ENCODE assay signal across 22 cellular contexts in the genomic region with DNA sequence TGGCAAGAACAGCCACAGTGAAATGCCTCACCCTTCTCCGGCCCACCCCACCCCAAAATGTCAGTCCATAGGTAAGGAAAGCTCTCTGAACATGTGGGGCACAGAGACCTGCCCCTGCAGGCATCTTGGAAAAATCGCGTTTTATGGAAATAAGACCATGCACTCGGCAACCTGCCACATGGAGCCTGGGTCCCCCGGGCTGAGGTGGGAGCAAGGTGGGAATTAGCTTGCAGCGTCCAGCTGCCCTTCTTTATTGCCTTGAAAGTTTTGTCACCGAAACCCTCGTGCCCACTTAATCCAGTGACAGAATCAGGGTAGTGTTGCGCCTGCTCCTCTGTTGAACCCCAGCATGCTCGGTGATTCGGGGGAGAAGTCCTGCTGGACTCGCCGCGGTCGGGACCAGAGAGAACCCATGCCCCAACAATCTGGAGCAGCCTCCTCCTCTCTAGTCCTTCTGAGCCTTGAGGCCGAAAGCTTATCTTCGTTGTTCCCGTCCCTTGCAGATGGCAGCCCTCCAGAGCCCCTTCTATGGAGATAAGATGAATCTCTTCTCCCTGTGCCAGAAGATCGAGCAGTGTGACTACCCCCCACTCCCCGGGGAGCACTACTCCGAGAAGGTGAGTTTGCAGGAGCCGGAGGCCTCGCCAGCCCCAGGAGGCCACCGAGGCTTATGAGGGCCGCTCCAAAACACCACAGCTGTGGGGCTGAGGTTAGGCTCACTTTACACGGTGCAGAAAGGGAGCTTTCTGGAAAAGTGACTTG.
DNase-seq lines count a peak whose midpoint lies in the region; ATAC-seq and TF ChIP-seq lines count a peak whose summit lies in the region.
"Had no signal": no experiment of that assay in that cellular context is flagged by ENCODE, and none has a peak within 500 bp of the region (broad histone marks: within the 10 kb centered on the region; RNA-seq: fewer than 3 reads in every experiment).

No MANE protein-coding gene starts in this region.

- no peak overlapping the region for H2BK15ac ChIP-seq in H9 (ENCODE audit: low read depth, low read length)

- H3K4me1 Mint-ChIP-seq in H9 (peaks cover 12 to 29% of the 10 kb centered on the region in 2 experiments), osteocyte (ENCODE audit: unreplicated experiment) (peaks cover 22% of the 10 kb centered on the region)
- no peaks in the 10 kb centered on the region for H3K4me1 Mint-ChIP-seq in activated T-cell treated with anti-CD3 and anti-CD28 coated beads, Interleukin-2, amount 50 U/mL, for 72 hours (ENCODE audit: low read depth)
- H3K4me1 Mint-ChIP-seq: activated CD4-positive, alpha-beta T cell treated with anti-CD3 and anti-CD28 coated beads, Interleukin-2, amount 10 ng/mL, durations not matched to agents 24 days and 14 days; activated naive CD8-positive, alpha-beta T cell treated with anti-CD3 and anti-CD28 coated beads, Interleukin-2, amount 10 ng/mL, durations not matched to agents 7 days and 5 days; activated T-helper 17 cell treated with anti-CD3 and anti-CD28 coated beads, Interleukin-2, amount 50 U/mL, for 72 hours; central memory CD8-positive, alpha-beta T cell had no signal

- H3K56ac ChIP-seq in H9 (ENCODE audit: insufficient read length, low read depth, low read length) = no peak overlapping the region

- H4K8ac ChIP-seq in H9 (replicated peaks; ENCODE audit: insufficient read length, low read depth, low read length) = no peak overlapping the region

- no peak overlapping the region for H2BK20ac ChIP-seq in H9 (ENCODE audit: low read depth, low read length, poor library complexity, severe bottlenecking)

- no peaks in the 10 kb centered on the region for H3K79me1 ChIP-seq in H9 (ENCODE audit: insufficient read depth, low read depth, low read length, poor library complexity, severe bottlenecking)

- no peaks in the 10 kb centered on the region for H4K20me1 ChIP-seq in H9 (ENCODE audit: control insufficient read depth, insufficient read depth, insufficient read length)

- H3K4me1 ChIP-seq in H9 (ENCODE audit: insufficient read depth, low read length) = no peaks in the 10 kb centered on the region; the same call in 1 of the 2 replicates

- no peak overlapping the region for H3K4me3 Mint-ChIP-seq in H9
- H3K4me3 Mint-ChIP-seq in osteocyte (ENCODE audit: unreplicated experiment) = no peak overlapping the region
- H3K4me3 Mint-ChIP-seq in activated T-cell treated with anti-CD3 and anti-CD28 coated beads, Interleukin-2, amount 50 U/mL, for 72 hours = no peak overlapping the region
- H3K4me3 Mint-ChIP-seq: activated CD4-positive, alpha-beta T cell treated with anti-CD3 and anti-CD28 coated beads, Interleukin-2, amount 10 ng/mL, durations not matched to agents 24 days and 14 days; activated naive CD8-positive, alpha-beta T cell treated with anti-CD3 and anti-CD28 coated beads, Interleukin-2, amount 10 ng/mL, durations not matched to agents 7 days and 5 days; activated T-helper 17 cell treated with anti-CD3 and anti-CD28 coated beads, Interleukin-2, amount 50 U/mL, for 72 hours; CD8-positive, alpha-beta T cell; central memory CD8-positive, alpha-beta T cell had no signal

- no peak overlapping the region for H3K27ac ChIP-seq in H9 (ENCODE audit: insufficient read length, low read depth, low read length)
- H3K27ac ChIP-seq: 22Rv1, GM23248 had no signal

- H3K23ac ChIP-seq in H9 (ENCODE audit: insufficient read length, low read depth, low read length) = no peak overlapping the region

- no peak overlapping the region for H2AFZ ChIP-seq in H9 (ENCODE audit: low read length)
- H2AFZ ChIP-seq: GM23248 had no signal

- TF ChIP-seq CTCF in H9 (conservative IDR thresholded peaks at IDR 0.05) (no peak), osteocyte (IDR thresholded peaks at IDR 0.05) (no peak)

- no peak overlapping the region for H3K18ac ChIP-seq in H9 (ENCODE audit: insufficient read length, low read depth, low read length)

- H3K9me3 Mint-ChIP-seq in H9 (no peaks in the 10 kb centered on the region), osteocyte (ENCODE audit: unreplicated experiment) (no peaks in the 10 kb centered on the region)
- no peaks in the 10 kb centered on the region for H3K9me3 Mint-ChIP-seq in activated T-cell treated with anti-CD3 and anti-CD28 coated beads, Interleukin-2, amount 50 U/mL, for 72 hours
- H3K9me3 Mint-ChIP-seq: activated CD4-positive, alpha-beta T cell treated with anti-CD3 and anti-CD28 coated beads, Interleukin-2, amount 10 ng/mL, durations not matched to agents 24 days and 14 days; activated naive CD8-positive, alpha-beta T cell treated with anti-CD3 and anti-CD28 coated beads, Interleukin-2, amount 10 ng/mL, durations not matched to agents 7 days and 5 days; activated T-helper 17 cell treated with anti-CD3 and anti-CD28 coated beads, Interleukin-2, amount 50 U/mL, for 72 hours; CD8-positive, alpha-beta T cell; central memory CD8-positive, alpha-beta T cell; neural crest cell had no signal

- no peak overlapping the region for H4K91ac ChIP-seq in H9 (ENCODE audit: insufficient read length, low read depth, low read length)

- H3K14ac ChIP-seq in H9 (ENCODE audit: insufficient read depth, low read length) = no peak overlapping the region

- no CpG with 5 or more reads among the region's 26 CpGs for WGBS in H9 (ENCODE audit: extremely low coverage, insufficient read length, low lambda C conversion rate)

- H2BK12ac ChIP-seq in H9 (ENCODE audit: insufficient read length, low read depth, low read length) = no peak overlapping the region

- no peak overlapping the region for H2AK5ac ChIP-seq in H9 (ENCODE audit: insufficient read length, low read length)

- H3K23me2 ChIP-seq in H9 (ENCODE audit: insufficient read length, low read depth, low read length, poor library complexity, severe bottlenecking) = no peaks in the 10 kb centered on the region

- H3K4ac ChIP-seq in H9 (ENCODE audit: low read depth, low read length) = no peak overlapping the region

- no peak for TF ChIP-seq POLR2A in erythroblast (IDR thresholded peaks at IDR 0.05; ENCODE audit: low read length)

- H2BK120ac ChIP-seq in H9 (ENCODE audit: low read depth, low read length, poor library complexity, severe bottlenecking) = no peak overlapping the region

- H3K27ac Mint-ChIP-seq in H9 (peak overlapping the region in 2 of 3 experiments; percentile 44 to 84; a peak in 3 of 7 replicates), osteocyte (ENCODE audit: unreplicated experiment) (peak overlapping the region; percentile 34)
- no peak overlapping the region for H3K27ac Mint-ChIP-seq in activated T-cell treated with anti-CD3 and anti-CD28 coated beads, Interleukin-2, amount 50 U/mL, for 72 hours
- H3K27ac Mint-ChIP-seq: activated CD4-positive, alpha-beta T cell treated with anti-CD3 and anti-CD28 coated beads, Interleukin-2, amount 10 ng/mL, durations not matched to agents 24 days and 14 days; activated naive CD8-positive, alpha-beta T cell treated with anti-CD3 and anti-CD28 coated beads, Interleukin-2, amount 10 ng/mL, durations not matched to agents 7 days and 5 days; activated T-helper 17 cell treated with anti-CD3 and anti-CD28 coated beads, Interleukin-2, amount 50 U/mL, for 72 hours; CD8-positive, alpha-beta T cell had no signal

- H2BK5ac ChIP-seq in H9 (ENCODE audit: insufficient read length, low read length) = no peak overlapping the region

- no peaks in the 10 kb centered on the region for H3K27me3 ChIP-seq in H9 (ENCODE audit: insufficient read depth, low read length)
- H3K27me3 ChIP-seq: dorsolateral prefrontal cortex had no signal

- H3K36me3 Mint-ChIP-seq in H9 (ENCODE audit: insufficient read depth in 1 of 3, low read depth in 3 of 3) (peaks cover 9 to 34% (median 31%) of the 10 kb centered on the region in 3 experiments), osteocyte (ENCODE audit: unreplicated experiment) (peaks cover 36% of the 10 kb centered on the region)
- H3K36me3 Mint-ChIP-seq in activated T-cell treated with anti-CD3 and anti-CD28 coated beads, Interleukin-2, amount 50 U/mL, for 72 hours (ENCODE audit: insufficient read depth in 2 of 2) = peaks cover 0 to 2% of the 10 kb centered on the region in 2 donors
- H3K36me3 Mint-ChIP-seq: activated naive CD8-positive, alpha-beta T cell treated with anti-CD3 and anti-CD28 coated beads, Interleukin-2, amount 10 ng/mL, durations not matched to agents 7 days and 5 days had no signal

- no peak for ATAC-seq in activated T-cell treated with anti-CD3 and anti-CD28 coated beads, Interleukin-2, amount 50 U/mL, for 72 hours (replicated peaks in 1 of 2)
- ATAC-seq in HG02759 (IDR thresholded peaks at IDR 0.05; ENCODE audit: unreplicated experiment) = no peak
- ATAC-seq: activated T-helper 17 cell treated with anti-CD3 and anti-CD28 coated beads, Interleukin-2, amount 50 U/mL, for 72 hours; CD8-positive, alpha-beta T cell; left lobe of liver; Panc1 had no signal

- H3K27me3 Mint-ChIP-seq in H9 (ENCODE audit: low read depth) (no peaks in the 10 kb centered on the region; the same call in 1 of the 2 replicates), osteocyte (ENCODE audit: unreplicated experiment) (no peaks in the 10 kb centered on the region)
- H3K27me3 Mint-ChIP-seq in activated T-cell treated with anti-CD3 and anti-CD28 coated beads, Interleukin-2, amount 50 U/mL, for 72 hours (ENCODE audit: low read depth) = no peaks in the 10 kb centered on the region
- H3K27me3 Mint-ChIP-seq: activated CD4-positive, alpha-beta T cell treated with anti-CD3 and anti-CD28 coated beads, Interleukin-2, amount 10 ng/mL, durations not matched to agents 24 days and 14 days; activated naive CD8-positive, alpha-beta T cell treated with anti-CD3 and anti-CD28 coated beads, Interleukin-2, amount 10 ng/mL, durations not matched to agents 7 days and 5 days; activated T-helper 17 cell treated with anti-CD3 and anti-CD28 coated beads, Interleukin-2, amount 50 U/mL, for 72 hours; central memory CD8-positive, alpha-beta T cell had no signal

- no peak overlapping the region for H3T11ph ChIP-seq in H9 (ENCODE audit: low read length)

- H3K9ac ChIP-seq in H9 (ENCODE audit: extremely low read depth, insufficient read length, low read length) = no peak overlapping the region
- H3K9ac ChIP-seq: GM23248 had no signal

- H3K4me2 ChIP-seq in H9 (ENCODE audit: insufficient read depth, insufficient read length, low read length) = no peak overlapping the region

- no peaks in the 10 kb centered on the region for H3K79me2 ChIP-seq in H9 (ENCODE audit: insufficient read depth, low read length)

- DNase-seq in NCI-H2171 treated with DMSO at 0.1 percent for 48 hours (lab: John Stamatoyannopoulos, UW) (peak; percentile 6), NCI-H2171 (lab: John Stamatoyannopoulos, UW) (no peak), H9 (no peak), erythroblast (lab: John Stamatoyannopoulos, UW) (peak; percentile 12 to 52), osteocyte (ENCODE audit: extremely low spot score, unreplicated experiment) (no peak), nucleus accumbens (lab: John Stamatoyannopoulos, UW) (no peak)
- DNase-seq in activated T-cell treated with anti-CD3 and anti-CD28 coated beads, Interleukin-2, amount 50 U/mL, for 72 hours = no peak
- DNase-seq: activated CD4-positive, alpha-beta T cell treated with anti-CD3 and anti-CD28 coated beads, Interleukin-2, amount 10 ng/mL, durations not matched to agents 24 days and 14 days; activated naive CD8-positive, alpha-beta T cell treated with anti-CD3 and anti-CD28 coated beads, Interleukin-2, amount 10 ng/mL, durations not matched to agents 7 days and 5 days; CD8-positive, alpha-beta T cell; GM23248; NCI-H146; NCI-H524; trophoblast cell had no signal

- H4K5ac ChIP-seq in H9 (ENCODE audit: insufficient read length, low read depth, low read length) = no peak overlapping the region

- H3K9me3 ChIP-seq in H9 (ENCODE audit: control insufficient read depth, low read depth, low read length) = no peaks in the 10 kb centered on the region

Comparison
In these comparisons a context has a peak if more than half of its experiments do, and no peak if none do; other contexts are left out.
1. DNase-seq: peak in NCI-H2171 treated with DMSO at 0.1 percent for 48 hours (single experiment) and erythroblast (2 of 2); none in NCI-H2171 (single experiment), H9 (single experiment), osteocyte (single experiment), nucleus accumbens (0 of 56) and activated T-cell treated with anti-CD3 and anti-CD28 coated beads, Interleukin-2, amount 50 U/mL, for 72 hours (0 of 2).